Comparison of ENCODE assay signal across 9 cellular contexts in genomic region chr1:153991806-153992205, GRCh38. TPM values are rescaled to one million over a fixed set of nuclear protein-coding genes. Genes with fewer than 3 reads are reported as not detected.
A peak's percentile ranks its signal among the peaks of the same experiment; 100 is the strongest.
DNase-seq lines count a peak whose midpoint lies in the region; ATAC-seq and TF ChIP-seq lines count a peak whose summit lies in the region.
"Had no signal": no experiment of that assay in that cellular context is flagged by ENCODE, and none has a peak within 500 bp of the region (broad histone marks: within the 10 kb centered on the region; RNA-seq: fewer than 3 reads in every experiment).

No MANE protein-coding gene starts in this region.

- CTCF ChIA-PET in Panc1 (lab: Charles Lee): no interaction called here

- no peaks in the 10 kb centered on the region for H3K9me3 ChIP-seq in DND-41 (ENCODE audit: insufficient read depth, low read length, severe bottlenecking)
- H3K9me3 ChIP-seq in Panc1 (ENCODE audit: control insufficient read depth, insufficient read depth, low read depth, low read length): no peaks in the 10 kb centered on the region
- no peaks in the 10 kb centered on the region for H3K9me3 ChIP-seq in parathyroid adenoma (ENCODE audit: control insufficient read depth, low read length)

- peaks cover 45% of the 10 kb centered on the region for H3K36me3 ChIP-seq in DND-41 (ENCODE audit: insufficient read depth, low read length)
- H3K36me3 ChIP-seq in Panc1 (ENCODE audit: control insufficient read depth, insufficient read depth, low read length): peaks cover 18% of the 10 kb centered on the region
- H3K36me3 ChIP-seq in parathyroid adenoma (ENCODE audit: control insufficient read depth, insufficient read depth, low read length): peaks cover 2% of the 10 kb centered on the region

- peak overlapping the region; percentile 63 for H3K9ac ChIP-seq in DND-41 (ENCODE audit: low read depth, low read length)
- H3K9ac ChIP-seq in parathyroid adenoma: no peak overlapping the region

- H3K79me2 ChIP-seq in DND-41 (ENCODE audit: insufficient read depth, low read length) (peaks cover 22% of the 10 kb centered on the region), parathyroid adenoma (peaks cover 3% of the 10 kb centered on the region)

- H4K20me1 ChIP-seq in DND-41 (ENCODE audit: insufficient read depth, low read length): peaks cover 10% of the 10 kb centered on the region; the same call in 1 of the 2 replicates

- H3K27ac ChIP-seq in DND-41 (ENCODE audit: low read length): peak overlapping the region; percentile 86; the same call in 1 of the 2 replicates
- H3K27ac ChIP-seq in Panc1 (ENCODE audit: low read length): peak overlapping the region; percentile 97
- no peak overlapping the region for H3K27ac ChIP-seq in parathyroid adenoma

- H2AFZ ChIP-seq in DND-41 (ENCODE audit: low read depth, low read length) (no peak overlapping the region), parathyroid adenoma (no peak overlapping the region)

- intact Hi-C loops in Panc1 (cut with micrococcal nuclease; ENCODE audit: unreplicated experiment): no loop called here

- H3K4me2 ChIP-seq in DND-41 (ENCODE audit: insufficient read depth, low read length) (peak overlapping the region; percentile 68), parathyroid adenoma (ENCODE audit: low read length) (peak overlapping the region; percentile 85)

- TF ChIP-seq CTCF in DND-41 (IDR thresholded peaks at IDR 0.05; ENCODE audit: borderline replicate concordance, extremely low read depth, low read length, poor library complexity, severe bottlenecking): no peak
- no peak for TF ChIP-seq CTCF in Panc1 (IDR thresholded peaks at IDR 0.05)
- no peak for TF ChIP-seq CTCF in epithelial cell of esophagus (IDR thresholded peaks at IDR 0.05; ENCODE audit: insufficient read depth, low read depth, low read length, missing control alignments)
- TF ChIP-seq CTCF in parathyroid adenoma (IDR thresholded peaks at IDR 0.05): no peak

- H3K4me3 ChIP-seq in DND-41 (ENCODE audit: low read depth in 1 of 2, low read length in 2 of 2) (peak overlapping the region; percentile 53 to 66; a peak in 3 of 4 replicates), Panc1 (ENCODE audit: low read depth in 2 of 2, low read length in 2 of 2) (peak overlapping the region; percentile 87 to 92), epithelial cell of esophagus (ENCODE audit: low read length) (peak overlapping the region; percentile 88), parathyroid adenoma (ENCODE audit: low read depth, low read length) (peak overlapping the region; percentile 95)

- peaks cover 34% of the 10 kb centered on the region for H3K4me1 ChIP-seq in DND-41 (ENCODE audit: insufficient read depth, low read length)
- H3K4me1 ChIP-seq in Panc1 (ENCODE audit: control insufficient read depth, insufficient read depth, low read length): peaks cover 12% of the 10 kb centered on the region
- no peaks in the 10 kb centered on the region for H3K4me1 ChIP-seq in parathyroid adenoma

- POLR2A ChIA-PET in Panc1 (lab: Charles Lee): no interaction called here

- DNase-seq in DND-41: no peak
- DNase-seq in Panc1 (ENCODE audit: low read depth, low spot score): no peak
- DNase-seq in epithelial cell of esophagus (ENCODE audit: low read depth): no peak
- no peak for DNase-seq in stimulated activated CD4-positive, alpha-beta T cell treated with anti-CD3 and anti-CD28 coated beads, Interleukin-12 subunit alpha, Interleukin-12 subunit beta, amount 100 ng/mL, for 4 hours
- no peak for DNase-seq in SKM-1 treated with dmso at 0.1 percent for 144 hours (lab: John Stamatoyannopoulos, UW; ENCODE audit: unreplicated experiment)
- DNase-seq: central memory CD4-positive, alpha-beta T cell had no signal

- in situ Hi-C loops in Panc1 (cut with HindIII; ENCODE audit: low pct_unique_long_range_greater_than_20kb, low sequenced_read_pairs): no loop called here

- ATAC-seq in DND-41 (ENCODE audit: insufficient read depth, low read depth) (no peak), Panc1 (no peak), GM21526 (IDR thresholded peaks at IDR 0.05; ENCODE audit: low FRiP score, unreplicated experiment) (no peak), GM21825 (IDR thresholded peaks at IDR 0.05; ENCODE audit: unreplicated experiment) (no peak)

- no TSS peak for BruUV-seq in Panc1 (replicated peaks; lab: Mats Ljungman, UMichigan)

- H3K27me3 ChIP-seq in DND-41 (ENCODE audit: insufficient read depth, low read length, poor library complexity): no peaks in the 10 kb centered on the region
- H3K27me3 ChIP-seq in Panc1 (ENCODE audit: control insufficient read depth, insufficient read depth, low read length): no peaks in the 10 kb centered on the region
- H3K27me3 ChIP-seq in parathyroid adenoma (ENCODE audit: control insufficient read depth, insufficient read depth, low read length): no peaks in the 10 kb centered on the region

RNA-seq across cellular contexts. Expression of gene RPS27, which starts 1.2 kb away (rescaled TPM):
- total RNA-seq in Panc1 (2021; ENCODE audit: unreplicated experiment): 1,095 TPM
- polyA plus RNA-seq in Panc1 (2012; ENCODE audit: insufficient read length): 1,178 TPM

RNA-seq across cellular contexts. Expression of gene RAB13, which starts 5.7 kb away (rescaled TPM):
- total RNA-seq in Panc1 (2021; ENCODE audit: unreplicated experiment): 70.6 TPM
- 102 TPM for polyA plus RNA-seq in Panc1 (2012; ENCODE audit: insufficient read length)

RNA-seq across cellular contexts. Expression of gene JTB, which starts 14.3 kb away (rescaled TPM):
- total RNA-seq in Panc1 (2021; ENCODE audit: unreplicated experiment): 134 TPM
- 132 TPM for polyA plus RNA-seq in Panc1 (2012; ENCODE audit: insufficient read length)

RNA-seq across cellular contexts. Expression of gene CREB3L4, which starts 24.1 kb away (rescaled TPM):
- total RNA-seq in Panc1 (2021; ENCODE audit: unreplicated experiment): 12.3 TPM
- 14.8 TPM for polyA plus RNA-seq in Panc1 (2012; ENCODE audit: insufficient read length)

RNA-seq across cellular contexts. Expression of gene SLC39A1, which starts 28.5 kb away (rescaled TPM):
- 158 TPM for total RNA-seq in Panc1 (2021; ENCODE audit: unreplicated experiment)
- 185 TPM for polyA plus RNA-seq in Panc1 (2012; ENCODE audit: insufficient read length)
